ENCODE assay signal across 8 cellular contexts in genomic region chr21:33588485-33589335, GRCh38. TPM values are rescaled to one million over a fixed set of nuclear protein-coding genes. Genes with fewer than 3 reads are reported as not detected.
DNase-seq lines count a peak whose midpoint lies in the region; ATAC-seq and TF ChIP-seq lines count a peak whose summit lies in the region.

TSS of gene DONSON (minus strand) at chr21:33588684. CDS start at chr21:33588641, 43 bp downstream.

- TF ChIP-seq CTCF in endodermal cell (conservative IDR thresholded peaks at IDR 0.05): peak; percentile 39

- H3K36me3 ChIP-seq in endodermal cell (ENCODE audit: control insufficient read depth, insufficient read depth, low read length): peaks cover 34% of the 10 kb centered on the region

- peaks cover 4% of the 10 kb centered on the region for H3K4me1 ChIP-seq in endodermal cell (ENCODE audit: control insufficient read depth, insufficient read depth, low read length)

- DNase-seq in Caki2 (ENCODE audit: low read depth): peak; percentile 84
- DNase-seq in HT1080 (ENCODE audit: low read depth): peak; percentile 69
- peak; percentile 61 for DNase-seq in NOMO-1 treated with dmso at 0.1 percent for 144 hours (lab: John Stamatoyannopoulos, UW; ENCODE audit: unreplicated experiment)
- peak; percentile 48 for DNase-seq in activated CD8-positive, alpha-beta memory T cell treated with anti-CD3 and anti-CD28 coated beads, Interleukin-2, amount 50 U/mL, for 1 hour (ENCODE audit: extremely low read depth)
- DNase-seq in endodermal cell: peak; percentile 96
- DNase-seq in mesenteric fat pad (ENCODE audit: low spot score): peak; percentile 98
- peak; percentile 81 for DNase-seq in stimulated activated CD8-positive, alpha-beta memory T cell treated with anti-CD3 and anti-CD28 coated beads, Interleukin-15, amount 100 ng/mL, for 24 hours (ENCODE audit: low read depth)

- H3K9me3 ChIP-seq in endodermal cell (ENCODE audit: control insufficient read depth, low read length): no peaks in the 10 kb centered on the region

- peak within 1 kb of the TSS; percentile 78 for H3K4me3 Mint-ChIP-seq in endodermal cell

- H3K4me1 Mint-ChIP-seq in endodermal cell: peaks cover 11% of the 10 kb centered on the region

- no peaks in the 10 kb centered on the region for H3K9me3 Mint-ChIP-seq in endodermal cell

- H3K27ac Mint-ChIP-seq in endodermal cell: peak within 1 kb of the TSS; percentile 92

- peak within 1 kb of the TSS; percentile 78 for H3K27ac ChIP-seq in endodermal cell (ENCODE audit: low read depth, low read length)

- peak within 1 kb of the TSS; percentile 95 for H3K4me3 ChIP-seq in endodermal cell (ENCODE audit: low read length)

- 1 to 2% methylated on average over 36 to 78 of the region's 78 CpGs for WGBS in endodermal cell (ENCODE audit: insufficient coverage in 1 of 2, insufficient read length in 1 of 2), 2 experiments

- no peaks in the 10 kb centered on the region for H3K27me3 ChIP-seq in endodermal cell (ENCODE audit: control insufficient read depth, insufficient read depth, low read length, poor library complexity, severe bottlenecking)

- in situ Hi-C loops in Caki2 (cut with HindIII; ENCODE audit: low pct_unique_long_range_greater_than_20kb, low sequenced_read_pairs): no loop called here

- no peaks in the 10 kb centered on the region for H3K27me3 Mint-ChIP-seq in endodermal cell (ENCODE audit: insufficient read depth)

- ATAC-seq in GM21360 (IDR thresholded peaks at IDR 0.05; ENCODE audit: unreplicated experiment): peak; percentile 74

- peak within 1 kb of the TSS; percentile 81 for H3K9ac ChIP-seq in endodermal cell (ENCODE audit: extremely low read depth, low read length, poor library complexity, severe bottlenecking)

- peaks cover 31% of the 10 kb centered on the region for H3K36me3 Mint-ChIP-seq in endodermal cell (ENCODE audit: low read depth)

RNA-seq across cellular contexts. Expression of gene DONSON, which starts in this region (rescaled TPM):
- 44.7 and 63.5 TPM in 2 replicates for total RNA-seq in Caki2 (2014; rRNA removed; shearing (Covaris generic); ENCODE audit: low replicate concordance)
- total RNA-seq in HT1080 (2014; rRNA removed; shearing (Covaris generic)): 26.8 and 32.9 TPM in 2 replicates
- polyA plus RNA-seq in HT1080 (2015; cell fraction: cytosol; rRNA removed): 31.2 and 32.1 TPM in 2 replicates
- polyA plus RNA-seq in HT1080 (2015; cell fraction: nucleus; rRNA removed): 26.3 and 30.5 TPM in 2 replicates
- total RNA-seq in endodermal cell (10 to 100 TPM; 26.2 to 41.9 TPM), mesenteric fat pad (5.7 TPM)
- polyA plus RNA-seq in endodermal cell (2013, experiment 1 of 2): 39.1 TPM
- 38.6 TPM for polyA plus RNA-seq in endodermal cell (2013, experiment 2 of 2)

Comparison
In these comparisons a context has a peak if more than half of its experiments do, and no peak if none do; other contexts are left out.
1. Peak in every context shown above with its lines: DNase-seq, ATAC-seq, H3K4me3 ChIP-seq and H3K27ac ChIP-seq.
2. DNase-seq: peak in every context shown above with its lines; median percentile 98 in mesenteric fat pad; 96 in endodermal cell; 84 in Caki2; 81 in stimulated activated CD8-positive, alpha-beta memory T cell treated with anti-CD3 and anti-CD28 coated beads, Interleukin-15, amount 100 ng/mL, for 24 hours; 69 in HT1080; 61 in NOMO-1 treated with dmso at 0.1 percent for 144 hours; 48 in activated CD8-positive, alpha-beta memory T cell treated with anti-CD3 and anti-CD28 coated beads, Interleukin-2, amount 50 U/mL, for 1 hour.